In genomic region chr1:201481761-201482493, GRCh38 we compare ENCODE assay signal across 8 cellular contexts. TPM values are rescaled to one million over a fixed set of nuclear protein-coding genes. Genes with fewer than 3 reads are reported as not detected.
DNase-seq lines count a peak whose midpoint lies in the region; ATAC-seq lines count a peak whose summit lies in the region.

No MANE protein-coding gene starts in this region.

- H3K27me3 ChIP-seq in CD4-positive, CD25-positive, alpha-beta regulatory T cell (ENCODE audit: control insufficient read depth, insufficient read depth, low read length), result no peaks in the 10 kb centered on the region
- peaks cover 4% of the 10 kb centered on the region for H3K27me3 ChIP-seq in effector memory CD4-positive, alpha-beta T cell (replicated peaks; ENCODE audit: control insufficient read depth, insufficient read depth, low read length, poor library complexity, severe bottlenecking)

- ATAC-seq in CD4-positive, CD25-positive, alpha-beta regulatory T cell (ENCODE audit: low read depth in 2 of 2), result peak; percentile 76 to 81
- ATAC-seq in GM19395 (IDR thresholded peaks at IDR 0.05; ENCODE audit: unreplicated experiment) (peak; percentile 72), HG03469 (IDR thresholded peaks at IDR 0.05; ENCODE audit: unreplicated experiment) (peak; percentile 61), memory B cell (ENCODE audit: low read depth) (peak; percentile 78)

- H3K27ac ChIP-seq in CD4-positive, CD25-positive, alpha-beta regulatory T cell (ENCODE audit: insufficient read depth, low read length, poor library complexity, severe bottlenecking), result no peak overlapping the region
- no peak overlapping the region for H3K27ac ChIP-seq in effector memory CD4-positive, alpha-beta T cell (ENCODE audit: insufficient read depth, low read length, poor library complexity, severe bottlenecking)

- H3K36me3 Mint-ChIP-seq in CD4-positive, CD25-positive, alpha-beta regulatory T cell, result peaks cover 19% of the 10 kb centered on the region
- no peaks in the 10 kb centered on the region for H3K36me3 Mint-ChIP-seq in memory B cell

- H3K4me3 ChIP-seq in CD4-positive, CD25-positive, alpha-beta regulatory T cell (ENCODE audit: low read depth, low read length), result no peak overlapping the region
- peak overlapping the region; percentile 36 for H3K4me3 ChIP-seq in effector memory CD4-positive, alpha-beta T cell (ENCODE audit: insufficient read depth, low read depth, low read length, poor library complexity, severe bottlenecking)

- no peaks in the 10 kb centered on the region for H3K9me3 Mint-ChIP-seq in CD4-positive, CD25-positive, alpha-beta regulatory T cell
- no peaks in the 10 kb centered on the region for H3K9me3 Mint-ChIP-seq in memory B cell

- H3K4me1 Mint-ChIP-seq in CD4-positive, CD25-positive, alpha-beta regulatory T cell, result peaks cover 5 to 21% (median 13%) of the 10 kb centered on the region in 4 donors
- peaks cover 12% of the 10 kb centered on the region for H3K4me1 Mint-ChIP-seq in memory B cell

- peaks cover 17% of the 10 kb centered on the region for H3K36me3 ChIP-seq in CD4-positive, CD25-positive, alpha-beta regulatory T cell (ENCODE audit: control insufficient read depth, insufficient read depth, low read length)
- peaks cover 12% of the 10 kb centered on the region for H3K36me3 ChIP-seq in effector memory CD4-positive, alpha-beta T cell (ENCODE audit: control insufficient read depth, insufficient read depth, low read length)

- H3K27me3 Mint-ChIP-seq in CD4-positive, CD25-positive, alpha-beta regulatory T cell, result peaks cover 17% of the 10 kb centered on the region
- H3K27me3 Mint-ChIP-seq in memory B cell, result peaks cover 3% of the 10 kb centered on the region

- peak overlapping the region in 1 of 3 donors; percentile 25 for H3K27ac Mint-ChIP-seq in CD4-positive, CD25-positive, alpha-beta regulatory T cell
- H3K27ac Mint-ChIP-seq in memory B cell, result no peak overlapping the region

- peaks cover 22% of the 10 kb centered on the region for H3K4me1 ChIP-seq in CD4-positive, CD25-positive, alpha-beta regulatory T cell (ENCODE audit: control insufficient read depth, insufficient read depth, low read length, poor library complexity, severe bottlenecking)
- peaks cover 19% of the 10 kb centered on the region for H3K4me1 ChIP-seq in effector memory CD4-positive, alpha-beta T cell (ENCODE audit: control insufficient read depth, insufficient read depth, low read length, poor library complexity, severe bottlenecking)

- H3K9me3 ChIP-seq in CD4-positive, CD25-positive, alpha-beta regulatory T cell (ENCODE audit: control insufficient read depth in 2 of 2, low read length in 2 of 2), result no peaks in the 10 kb centered on the region
- no peaks in the 10 kb centered on the region for H3K9me3 ChIP-seq in effector memory CD4-positive, alpha-beta T cell (ENCODE audit: control insufficient read depth, low read length)

- H3K4me3 Mint-ChIP-seq in CD4-positive, CD25-positive, alpha-beta regulatory T cell, result peak overlapping the region; percentile 49 to 81 (median 76)
- peak overlapping the region; percentile 88 for H3K4me3 Mint-ChIP-seq in memory B cell

- DNase-seq in CD4-positive, CD25-positive, alpha-beta regulatory T cell, result peak; percentile 59 to 81 (median 81)
- DNase-seq in NCI-H82 (lab: John Stamatoyannopoulos, UW) (peak; percentile 93), memory B cell (ENCODE audit: low spot score in 2 of 2) (peak; percentile 77 to 80)
- DNase-seq in activated CD8-positive, alpha-beta memory T cell treated with anti-CD3 and anti-CD28 coated beads for 1 hour (ENCODE audit: extremely low read depth in 1 of 2, low read depth in 1 of 2), result peak; percentile 35 to 70
- DNase-seq in effector memory CD4-positive, alpha-beta T cell, result peak; percentile 55 to 70 (median 60)
- peak; percentile 56 for DNase-seq in stimulated activated CD8-positive, alpha-beta memory T cell treated with anti-CD3 and anti-CD28 coated beads, Interleukin-12 subunit alpha, Interleukin-12 subunit beta, amount 100 ng/mL, for 4 hours (ENCODE audit: low read depth)

RNA-seq across cellular contexts. Expression of gene PHLDA3, which starts 12.9 kb away (rescaled TPM):
- total RNA-seq in CD4-positive, CD25-positive, alpha-beta regulatory T cell, result 2.1 TPM
- 1 to 10 TPM in 2 of 4 donors, under 1 TPM in 2; 0.62 to 2.1 (median 1.1) TPM for polyA plus RNA-seq in CD4-positive, CD25-positive, alpha-beta regulatory T cell

RNA-seq across cellular contexts. Expression of gene CSRP1, which starts 25.0 kb away (rescaled TPM):
- 63.8 TPM for total RNA-seq in CD4-positive, CD25-positive, alpha-beta regulatory T cell
- 100 to 1,000 TPM in 1 of 4 donors, 10 to 100 TPM in 3; 70.7 to 115 (median 84.7) TPM for polyA plus RNA-seq in CD4-positive, CD25-positive, alpha-beta regulatory T cell

RNA-seq across cellular contexts. Expression of gene NAV1, which starts 57.0 kb away (rescaled TPM):
- 4.9 TPM for total RNA-seq in CD4-positive, CD25-positive, alpha-beta regulatory T cell
- 1 to 10 TPM in 2 of 4 donors, under 1 TPM in 2; 0.39 to 1.7 (median 1.3) TPM for polyA plus RNA-seq in CD4-positive, CD25-positive, alpha-beta regulatory T cell
